In genomic region chr11:70471254-70471653, GRCh38 we compare ENCODE assay signal across 8 cellular contexts.
A peak's percentile ranks its signal among the peaks of the same experiment; 100 is the strongest.
DNase-seq lines count a peak whose midpoint lies in the region; ATAC-seq, FAIRE-seq and TF ChIP-seq lines count a peak whose summit lies in the region.

No MANE protein-coding gene starts in this region.

- no peaks in the 10 kb centered on the region for H3K9me3 Mint-ChIP-seq in endodermal cell

- H3K27me3 Mint-ChIP-seq in endodermal cell (ENCODE audit: insufficient read depth), result no peaks in the 10 kb centered on the region

- TF ChIP-seq CTCF in AG10803 (conservative IDR thresholded peaks at IDR 0.05; ENCODE audit: low read length) (peak; percentile 27), GM12874 (IDR thresholded peaks at IDR 0.05; ENCODE audit: insufficient read depth, low read depth, low read length) (peak; percentile 44; the same call in 1 of the 2 replicates), endodermal cell (conservative IDR thresholded peaks at IDR 0.05) (peak; percentile 72)

- no peaks in the 10 kb centered on the region for H3K9me3 ChIP-seq in endodermal cell (ENCODE audit: control insufficient read depth, low read length)

- ATAC-seq in HG02852 (IDR thresholded peaks at IDR 0.05; ENCODE audit: unreplicated experiment), result no peak

- no peaks in the 10 kb centered on the region for H3K36me3 ChIP-seq in endodermal cell (ENCODE audit: control insufficient read depth, insufficient read depth, low read length)

- no peak overlapping the region for H3K9ac ChIP-seq in endodermal cell (ENCODE audit: extremely low read depth, low read length, poor library complexity, severe bottlenecking)

- no peaks in the 10 kb centered on the region for H3K4me1 ChIP-seq in endodermal cell (ENCODE audit: control insufficient read depth, insufficient read depth, low read length)

- no peak overlapping the region for H3K4me3 Mint-ChIP-seq in endodermal cell

- WGBS in endodermal cell (ENCODE audit: insufficient coverage in 1 of 2, insufficient read length in 1 of 2), 2 experiments, result 40 to 49% methylated on average over 3 to 7 of the region's 7 CpGs

- no peak for FAIRE-seq in RCC 7860 (lab: Jason Lieb, UNC)

- H3K27me3 ChIP-seq in endodermal cell (ENCODE audit: control insufficient read depth, insufficient read depth, low read length, poor library complexity, severe bottlenecking), result no peaks in the 10 kb centered on the region

- no peak overlapping the region for H3K27ac Mint-ChIP-seq in endodermal cell

- DNase-seq in AG10803 (ENCODE audit: low read depth), result no peak
- peak; percentile 16 for DNase-seq in NCI-H2227 treated with DMSO at 0.1 percent for 48 hours (lab: John Stamatoyannopoulos, UW)
- DNase-seq in endodermal cell, result peak; percentile 87
- DNase-seq in AG20443 (ENCODE audit: low spot score), result no peak
- DNase-seq in NCI-H526 treated with DMSO at 0.1 percent for 48 hours (lab: John Stamatoyannopoulos, UW), result no peak
- DNase-seq in RCC 7860 (ENCODE audit: low spot score), result no peak

- no peak overlapping the region for H3K4me3 ChIP-seq in AG10803 (ENCODE audit: low read length)
- no peak overlapping the region for H3K4me3 ChIP-seq in endodermal cell (ENCODE audit: low read length)

- H3K4me1 Mint-ChIP-seq in endodermal cell, result no peaks in the 10 kb centered on the region

- no peaks in the 10 kb centered on the region for H3K36me3 Mint-ChIP-seq in endodermal cell (ENCODE audit: low read depth)

- H3K27ac ChIP-seq in endodermal cell (ENCODE audit: low read depth, low read length), result no peak overlapping the region

Comparison
In these comparisons a context has a peak if more than half of its experiments do, and no peak if none do; other contexts are left out.
1. DNase-seq: peak in NCI-H2227 treated with DMSO at 0.1 percent for 48 hours (single experiment) and endodermal cell (single experiment); none in AG10803 (single experiment), AG20443 (single experiment), NCI-H526 treated with DMSO at 0.1 percent for 48 hours (single experiment) and RCC 7860 (single experiment).
2. Peak in every context shown above with its lines, with median percentiles within 50 percentile points of each other: CTCF ChIP-seq.